Comparison of ENCODE assay signal across 11 cellular contexts in the genomic region with DNA sequence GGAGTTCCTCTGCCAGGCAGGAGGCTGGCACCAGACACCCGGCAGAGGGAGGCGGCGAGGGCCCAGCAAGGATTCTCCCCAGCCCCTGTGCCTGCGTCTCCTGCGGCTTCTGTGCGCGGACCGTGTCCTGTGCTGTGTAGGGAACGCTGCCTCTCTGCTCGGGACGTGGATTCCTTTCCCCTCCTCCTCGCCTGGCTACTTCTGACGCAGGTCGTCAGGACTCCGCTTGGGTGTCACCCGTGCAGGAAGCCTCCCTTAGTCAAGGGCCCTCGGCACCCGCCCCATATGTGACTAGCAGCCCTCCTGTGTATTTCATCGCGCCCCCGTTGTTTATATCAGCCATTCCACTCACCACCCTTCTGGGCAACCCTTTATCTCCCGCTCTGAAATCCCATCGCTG. TPM values are rescaled to one million over a fixed set of nuclear protein-coding genes. Genes with fewer than 3 reads are reported as not detected.
"Had no signal": no experiment of that assay in that cellular context is flagged by ENCODE, and none has a peak within 500 bp of the region (broad histone marks: within the 10 kb centered on the region; RNA-seq: fewer than 3 reads in every experiment).

No MANE protein-coding gene starts in this region.

RNA-seq across cellular contexts. Expression of a gene that starts 12.7 kb away (rescaled TPM):
- total RNA-seq: bronchial epithelial cell, cerebellum, epithelial cell of proximal tubule, foreskin keratinocyte, occipital lobe, renal cortical epithelial cell, tibial nerve had no signal
- polyA plus RNA-seq: foreskin keratinocyte, SK-N-SH had no signal

RNA-seq across cellular contexts. Expression of a gene that starts 18.0 kb away (rescaled TPM):
- total RNA-seq: activated CD8-positive, alpha-beta T cell treated with anti-CD3 and anti-CD28 coated beads, Interleukin-2, amount 10 ng/mL, durations not matched to agents 7 days and 5 days; bronchial epithelial cell; cerebellum; epithelial cell of proximal tubule; foreskin keratinocyte; left ventricle myocardium superior; neural crest cell; occipital lobe; renal cortical epithelial cell; tibial nerve had no signal
- polyA plus RNA-seq: foreskin keratinocyte, SK-N-SH had no signal
